Comparison of ENCODE assay signal across 29 cellular contexts in the genomic region with DNA sequence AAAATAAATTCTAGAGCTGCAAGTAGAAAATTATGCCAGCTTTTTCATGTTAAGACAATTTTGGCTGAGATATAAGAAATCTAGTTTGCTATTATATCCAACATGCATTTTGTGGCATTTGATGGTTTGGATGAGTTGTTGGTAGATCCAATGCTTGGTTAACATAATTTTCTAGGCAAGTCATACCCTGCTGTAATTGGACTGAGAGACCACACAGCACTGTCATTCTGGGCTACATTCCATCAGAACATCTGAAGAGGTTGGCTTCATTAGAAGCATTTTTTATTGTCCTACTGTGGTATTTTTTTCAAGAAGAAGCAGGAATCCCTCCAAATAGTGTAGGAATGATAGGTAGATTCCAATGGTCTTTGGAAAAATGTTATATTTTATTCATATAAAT.
"Had no signal": no experiment of that assay in that cellular context is flagged by ENCODE, and none has a peak within 500 bp of the region (broad histone marks: within the 10 kb centered on the region; RNA-seq: fewer than 3 reads in every experiment).

No MANE protein-coding gene starts in this region.

- H3K9me3 ChIP-seq: stomach, suprapubic skin, testis, thoracic aorta, thyroid gland, tibial artery, tibial nerve, transverse colon, upper lobe of left lung, upper lobe of right lung, uterus, vagina had no signal

- H3K27me3 ChIP-seq: stomach, suprapubic skin, testis, thyroid gland, tibial artery, tibial nerve, transverse colon, upper lobe of left lung, upper lobe of right lung, uterus, vagina had no signal

- H3K27ac Mint-ChIP-seq: stimulated activated effector memory CD8-positive, alpha-beta T cell treated with anti-CD3 and anti-CD28 coated beads, Interleukin-12 subunit alpha, Interleukin-12 subunit beta, amount 100 ng/mL, for 72 hours; stimulated activated memory B cell treated with anti-CD40 and anti-IgM and Interleukin-4, amounts not matched to agents 10 μg/mL and 1 μg/mL and 100 μg/mL, for 72 hours; stimulated activated naive B cell treated with anti-CD40 and anti-IgM and Interleukin-4, amounts not matched to agents 10 μg/mL and 1 μg/mL and 100 μg/mL, for 72 hours; stimulated activated naive CD8-positive, alpha-beta T cell treated with anti-CD3 and anti-CD28 coated beads, Interleukin-15, amount 100 ng/mL, for 72 hours; stimulated activated naive CD8-positive, alpha-beta T cell treated with anti-CD3 and anti-CD28 coated beads, Interleukin-15, Interleukin-2, amounts not matched to agents 100 ng/mL and 50 ng/mL, for 24 hours; type B pancreatic cell had no signal

- H3K4me3 Mint-ChIP-seq: stimulated activated effector memory CD8-positive, alpha-beta T cell treated with anti-CD3 and anti-CD28 coated beads, Interleukin-12 subunit alpha, Interleukin-12 subunit beta, amount 100 ng/mL, for 72 hours; stimulated activated memory B cell treated with anti-CD40 and anti-IgM and Interleukin-4, amounts not matched to agents 10 μg/mL and 1 μg/mL and 100 μg/mL, for 72 hours; stimulated activated naive B cell treated with anti-CD40 and anti-IgM and Interleukin-4, amounts not matched to agents 10 μg/mL and 1 μg/mL and 100 μg/mL, for 72 hours; stimulated activated naive CD8-positive, alpha-beta T cell treated with anti-CD3 and anti-CD28 coated beads, Interleukin-15, amount 100 ng/mL, for 72 hours; stimulated activated naive CD8-positive, alpha-beta T cell treated with anti-CD3 and anti-CD28 coated beads, Interleukin-15, Interleukin-2, amounts not matched to agents 100 ng/mL and 50 ng/mL, for 24 hours; type B pancreatic cell had no signal

- H3K27me3 Mint-ChIP-seq: stimulated activated memory B cell treated with anti-CD40 and anti-IgM and Interleukin-4, amounts not matched to agents 10 μg/mL and 1 μg/mL and 100 μg/mL, for 72 hours; stimulated activated naive B cell treated with anti-CD40 and anti-IgM and Interleukin-4, amounts not matched to agents 10 μg/mL and 1 μg/mL and 100 μg/mL, for 72 hours; stimulated activated naive CD8-positive, alpha-beta T cell treated with anti-CD3 and anti-CD28 coated beads, Interleukin-15, amount 100 ng/mL, for 72 hours; stimulated activated naive CD8-positive, alpha-beta T cell treated with anti-CD3 and anti-CD28 coated beads, Interleukin-15, Interleukin-2, amounts not matched to agents 100 ng/mL and 50 ng/mL, for 24 hours; type B pancreatic cell had no signal

- DNase-seq: stimulated activated CD4-positive, alpha-beta T cell treated with anti-CD3 and anti-CD28 coated beads, Interleukin-2, amount 100 ng/mL, for 48 hours; stimulated activated CD4-positive, alpha-beta T cell treated with anti-CD3 and anti-CD28 coated beads, Interleukin-4, amount 100 ng/mL, for 1 hour; stimulated activated CD4-positive, alpha-beta T cell treated with anti-CD3 and anti-CD28 coated beads, Interleukin-4, amount 100 ng/mL, for 24 hours; stimulated activated CD4-positive, alpha-beta T cell treated with anti-CD3 and anti-CD28 coated beads, Interleukin-4, amount 100 ng/mL, for 4 hours; stimulated activated CD8-positive, alpha-beta memory T cell treated with anti-CD3 and anti-CD28 coated beads, Interleukin-4, amount 100 ng/mL, for 48 hours; stimulated activated naive B cell treated with anti-CD40 and anti-IgM and Interleukin-4, amounts not matched to agents 10 μg/mL and 1 μg/mL and 100 μg/mL, for 72 hours; stimulated activated naive CD4-positive, alpha-beta T cell; stimulated activated naive CD4-positive, alpha-beta T cell treated with Interleukin-2 at 50 U/mL for 16 hours; stimulated activated naive CD8-positive, alpha-beta T cell treated with anti-CD3 and anti-CD28 coated beads, Interleukin-15, amount 100 ng/mL, for 72 hours; stimulated activated naive CD8-positive, alpha-beta T cell treated with anti-CD3 and anti-CD28 coated beads, Interleukin-15, Interleukin-2, amounts not matched to agents 100 U/mL and 50 U/mL, for 24 hours; stomach; substantia nigra; testis; thyroid gland; tibial artery; transverse colon; trophoblast cell; upper lobe of left lung; upper lobe of right lung; uterus had no signal

- FAIRE-seq: urothelium cell line had no signal

- H3K9me3 Mint-ChIP-seq: stimulated activated naive B cell treated with anti-CD40 and anti-IgM and Interleukin-4, amounts not matched to agents 10 μg/mL and 1 μg/mL and 100 μg/mL, for 72 hours; stimulated activated naive CD8-positive, alpha-beta T cell treated with anti-CD3 and anti-CD28 coated beads, Interleukin-15, amount 100 ng/mL, for 72 hours; type B pancreatic cell had no signal

- H3K4me3 ChIP-seq: stomach, suprapubic skin, testis, thoracic aorta, thyroid gland, tibial artery, tibial nerve, upper lobe of left lung, upper lobe of right lung, uterus, vagina had no signal

- H3K36me3 ChIP-seq: stomach, suprapubic skin, thoracic aorta, thyroid gland, tibial artery, tibial nerve, transverse colon, upper lobe of left lung, upper lobe of right lung, uterus, vagina had no signal

- H3K36me3 Mint-ChIP-seq: stimulated activated effector memory CD8-positive, alpha-beta T cell treated with anti-CD3 and anti-CD28 coated beads, Interleukin-12 subunit alpha, Interleukin-12 subunit beta, amount 100 ng/mL, for 72 hours; stimulated activated memory B cell treated with anti-CD40 and anti-IgM and Interleukin-4, amounts not matched to agents 10 μg/mL and 1 μg/mL and 100 μg/mL, for 72 hours; stimulated activated naive B cell treated with anti-CD40 and anti-IgM and Interleukin-4, amounts not matched to agents 10 μg/mL and 1 μg/mL and 100 μg/mL, for 72 hours; type B pancreatic cell had no signal

- ATAC-seq: stimulated activated effector memory CD8-positive, alpha-beta T cell treated with anti-CD3 and anti-CD28 coated beads, Interleukin-12 subunit alpha, Interleukin-12 subunit beta, amount 100 ng/mL, for 72 hours; stimulated activated memory B cell treated with anti-CD40 and anti-IgM and Interleukin-4, amounts not matched to agents 10 μg/mL and 1 μg/mL and 100 μg/mL, for 72 hours; stimulated activated naive B cell treated with anti-CD40 and anti-IgM and Interleukin-4, amounts not matched to agents 10 μg/mL and 1 μg/mL and 100 μg/mL, for 72 hours; stimulated activated naive CD8-positive, alpha-beta T cell treated with anti-CD3 and anti-CD28 coated beads, Interleukin-15, amount 100 ng/mL, for 72 hours; stimulated activated naive CD8-positive, alpha-beta T cell treated with anti-CD3 and anti-CD28 coated beads, Interleukin-15, Interleukin-2, amounts not matched to agents 100 U/mL and 50 U/mL, for 24 hours; upper lobe of right lung had no signal

- H3K4me1 Mint-ChIP-seq: stimulated activated effector memory CD8-positive, alpha-beta T cell treated with anti-CD3 and anti-CD28 coated beads, Interleukin-12 subunit alpha, Interleukin-12 subunit beta, amount 100 ng/mL, for 72 hours; stimulated activated memory B cell treated with anti-CD40 and anti-IgM and Interleukin-4, amounts not matched to agents 10 μg/mL and 1 μg/mL and 100 μg/mL, for 72 hours; stimulated activated naive B cell treated with anti-CD40 and anti-IgM and Interleukin-4, amounts not matched to agents 10 μg/mL and 1 μg/mL and 100 μg/mL, for 72 hours; stimulated activated naive CD8-positive, alpha-beta T cell treated with anti-CD3 and anti-CD28 coated beads, Interleukin-15, amount 100 ng/mL, for 72 hours had no signal
